14 cellular contexts compared by ENCODE assay signal in genomic region chr9:97704327-97704677, GRCh38. TPM values are rescaled to one million over a fixed set of nuclear protein-coding genes. Genes with fewer than 3 reads are reported as not detected.
DNase-seq lines count a peak whose midpoint lies in the region; ATAC-seq and TF ChIP-seq lines count a peak whose summit lies in the region.
"Had no signal": no experiment of that assay in that cellular context is flagged by ENCODE, and none has a peak within 500 bp of the region (broad histone marks: within the 10 kb centered on the region; RNA-seq: fewer than 3 reads in every experiment).

No MANE protein-coding gene starts in this region.

- no peak for ATAC-seq in activated CD8-positive, alpha-beta memory T cell treated with anti-CD3 and anti-CD28 coated beads, Interleukin-2, amount 10 ng/mL, durations not matched to agents 7 days and 5 days
- no peak for ATAC-seq in activated T-helper 17 cell treated with anti-CD3 and anti-CD28 coated beads, Interleukin-2, amount 50 U/mL, for 72 hours (replicated peaks)

- peaks cover 29% of the 10 kb centered on the region for H3K4me1 Mint-ChIP-seq in activated CD8-positive, alpha-beta memory T cell treated with anti-CD3 and anti-CD28 coated beads, Interleukin-2, amount 10 ng/mL, durations not matched to agents 7 days and 5 days
- peaks cover 34% of the 10 kb centered on the region for H3K4me1 Mint-ChIP-seq in activated T-helper 17 cell treated with anti-CD3 and anti-CD28 coated beads, Interleukin-2, amount 50 U/mL, for 72 hours

- H3K27me3 ChIP-seq in tibial artery: peaks cover 0 to under 1% of the 10 kb centered on the region in 2 donors
- H3K27me3 ChIP-seq: vagina had no signal

- H3K36me3 Mint-ChIP-seq in activated CD8-positive, alpha-beta memory T cell treated with anti-CD3 and anti-CD28 coated beads, Interleukin-2, amount 10 ng/mL, durations not matched to agents 7 days and 5 days: no peaks in the 10 kb centered on the region
- no peaks in the 10 kb centered on the region for H3K36me3 Mint-ChIP-seq in activated T-helper 17 cell treated with anti-CD3 and anti-CD28 coated beads, Interleukin-2, amount 50 U/mL, for 72 hours (ENCODE audit: low read depth)

- DNase-seq in activated CD8-positive, alpha-beta memory T cell treated with anti-CD3 and anti-CD28 coated beads, Interleukin-2, amount 10 ng/mL, durations not matched to agents 7 days and 5 days: no peak
- DNase-seq in activated CD8-positive, alpha-beta memory T cell treated with anti-CD3 and anti-CD28 coated beads, Interleukin-2, amount 50 U/mL, for 4 hours: no peak
- DNase-seq in fibroblast of peridontal ligament (ENCODE audit: extremely low read depth) (peak; percentile 51), tibial artery (no peak), KBM-7 (no peak), NCI-H1694 (lab: John Stamatoyannopoulos, UW) (no peak), NCI-H2196 (lab: John Stamatoyannopoulos, UW; ENCODE audit: unreplicated experiment) (no peak)
- DNase-seq: DND-41, GOT3, heart left ventricle, NCI-H1048, NCI-H524 treated with DMSO at 0.1 percent for 48 hours had no signal

- intact Hi-C loops in tibial artery (cut with DNase I; ENCODE audit: low total_unique reads): loop anchor here (10.0 kb wide), 1 partner anchor 280 kb away; the partner anchor contains the start of gene ANP32B

- peaks cover 0 to 14% (median 0%) of the 10 kb centered on the region in 4 donors for H3K4me1 ChIP-seq in tibial artery

- in situ Hi-C loops in KBM-7 (cut with MboI; ENCODE audit: low pct_unique_long_range_greater_than_20kb, low sequenced_read_pairs): no loop called here

- peak overlapping the region; percentile 43 to 78 for H3K27ac ChIP-seq in tibial artery
- H3K27ac ChIP-seq: heart left ventricle, vagina had no signal

- peak overlapping the region; percentile 85 for H3K27ac Mint-ChIP-seq in activated CD8-positive, alpha-beta memory T cell treated with anti-CD3 and anti-CD28 coated beads, Interleukin-2, amount 10 ng/mL, durations not matched to agents 7 days and 5 days
- H3K27ac Mint-ChIP-seq in activated T-helper 17 cell treated with anti-CD3 and anti-CD28 coated beads, Interleukin-2, amount 50 U/mL, for 72 hours: peak overlapping the region; percentile 89

- H3K9me3 ChIP-seq in tibial artery: no peaks in the 10 kb centered on the region
- H3K9me3 ChIP-seq: heart left ventricle, vagina had no signal

- no peak overlapping the region for H3K4me3 Mint-ChIP-seq in activated CD8-positive, alpha-beta memory T cell treated with anti-CD3 and anti-CD28 coated beads, Interleukin-2, amount 10 ng/mL, durations not matched to agents 7 days and 5 days
- H3K4me3 Mint-ChIP-seq in activated T-helper 17 cell treated with anti-CD3 and anti-CD28 coated beads, Interleukin-2, amount 50 U/mL, for 72 hours: peak overlapping the region; percentile 71

- CTCF ChIA-PET in activated CD8-positive, alpha-beta memory T cell treated with anti-CD3 and anti-CD28 coated beads, Interleukin-2, amount 10 ng/mL, durations not matched to agents 7 days and 5 days (lab: Charles Lee): interaction anchor here (1.6 kb wide), 1 partner anchor 186 kb away, joined by 5 read pairs; no protein-coding TSS in a partner anchor

- H3K9me3 Mint-ChIP-seq in activated CD8-positive, alpha-beta memory T cell treated with anti-CD3 and anti-CD28 coated beads, Interleukin-2, amount 10 ng/mL, durations not matched to agents 7 days and 5 days (ENCODE audit: low read depth): no peaks in the 10 kb centered on the region
- H3K9me3 Mint-ChIP-seq in activated T-helper 17 cell treated with anti-CD3 and anti-CD28 coated beads, Interleukin-2, amount 50 U/mL, for 72 hours: no peaks in the 10 kb centered on the region

- no peak for TF ChIP-seq CTCF in tibial artery (IDR thresholded peaks at IDR 0.05)

- no peak overlapping the region for H3K4me3 ChIP-seq in tibial artery
- H3K4me3 ChIP-seq: heart left ventricle, vagina had no signal

- peaks cover 27% of the 10 kb centered on the region for H3K27me3 Mint-ChIP-seq in activated CD8-positive, alpha-beta memory T cell treated with anti-CD3 and anti-CD28 coated beads, Interleukin-2, amount 10 ng/mL, durations not matched to agents 7 days and 5 days
- H3K27me3 Mint-ChIP-seq in activated T-helper 17 cell treated with anti-CD3 and anti-CD28 coated beads, Interleukin-2, amount 50 U/mL, for 72 hours: no peaks in the 10 kb centered on the region

- no peaks in the 10 kb centered on the region for H3K36me3 ChIP-seq in tibial artery
- H3K36me3 ChIP-seq: heart left ventricle, vagina had no signal

RNA-seq across cellular contexts. Expression of gene XPA, which starts 7.2 kb away (rescaled TPM):
- 10 to 100 TPM in 1 of 2 experiments, 1 to 10 TPM in 1; 7.8 to 11.8 TPM for total RNA-seq in activated CD8-positive, alpha-beta memory T cell treated with anti-CD3 and anti-CD28 coated beads, Interleukin-2, amount 10 ng/mL, durations not matched to agents 7 days and 5 days
- 10 to 100 TPM; 14.0 to 16.6 TPM for total RNA-seq in activated T-helper 17 cell treated with anti-CD3 and anti-CD28 coated beads, Interleukin-2, amount 50 U/mL, for 72 hours
